Comparison of ENCODE assay signal across 22 cellular contexts in the genomic region with DNA sequence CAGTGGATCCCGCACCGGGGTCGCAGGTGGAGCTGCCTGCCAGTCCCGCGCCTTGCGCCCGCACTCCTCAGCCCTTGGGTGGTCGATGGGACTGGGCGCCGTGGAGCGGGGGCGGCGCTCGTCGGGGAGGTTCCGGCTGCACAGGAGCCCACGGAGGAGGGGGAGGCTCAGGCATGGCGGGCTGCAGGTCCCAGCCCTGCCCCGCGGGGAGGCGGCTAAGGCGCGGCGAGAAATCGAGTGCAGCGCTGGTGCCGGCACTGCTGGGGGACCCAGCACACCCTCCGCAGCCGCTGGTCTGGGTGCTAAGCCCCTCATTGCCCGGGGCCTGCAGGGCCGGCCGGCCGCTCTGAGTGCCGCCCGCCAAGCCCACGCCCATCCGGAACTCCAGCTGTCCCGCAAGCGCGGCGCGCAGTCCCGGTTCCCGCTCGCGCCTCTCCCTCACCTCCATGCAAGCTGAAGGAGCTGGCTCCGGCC.
"Had no signal": no experiment of that assay in that cellular context is flagged by ENCODE, and none has a peak within 500 bp of the region (broad histone marks: within the 10 kb centered on the region; RNA-seq: fewer than 3 reads in every experiment).

No MANE protein-coding gene starts in this region.

- H3K4me3 Mint-ChIP-seq: immature natural killer cell; naive thymus-derived CD4-positive, alpha-beta T cell; nephron progenitor cell; stimulated activated naive B cell treated with anti-CD40 and anti-IgM and Interleukin-4, amounts not matched to agents 10 μg/mL and 1 μg/mL and 100 μg/mL, for 72 hours; stimulated activated naive CD8-positive, alpha-beta T cell treated with anti-CD3 and anti-CD28 coated beads, Interleukin-15, Interleukin-2, amounts not matched to agents 100 ng/mL and 50 ng/mL, for 24 hours had no signal

- H3K27ac ChIP-seq: dorsolateral prefrontal cortex, psoas muscle, sigmoid colon, transverse colon, upper lobe of right lung, uterus had no signal

- H3K9me3 ChIP-seq: psoas muscle, sigmoid colon, transverse colon, uterus had no signal

- ATAC-seq: left ventricle myocardium superior; naive thymus-derived CD4-positive, alpha-beta T cell; psoas muscle; right cardiac atrium; stimulated activated naive B cell treated with anti-CD40 and anti-IgM and Interleukin-4, amounts not matched to agents 10 μg/mL and 1 μg/mL and 100 μg/mL, for 72 hours; upper lobe of right lung had no signal

- H3K4me3 ChIP-seq: dorsolateral prefrontal cortex, psoas muscle, sigmoid colon, transverse colon, upper lobe of right lung, uterus had no signal

- H3K36me3 Mint-ChIP-seq: immature natural killer cell; naive thymus-derived CD4-positive, alpha-beta T cell had no signal

- H3K36me3 ChIP-seq: sigmoid colon, transverse colon, upper lobe of right lung, uterus had no signal

- H3K27ac Mint-ChIP-seq: immature natural killer cell; naive thymus-derived CD4-positive, alpha-beta T cell; stimulated activated naive B cell treated with anti-CD40 and anti-IgM and Interleukin-4, amounts not matched to agents 10 μg/mL and 1 μg/mL and 100 μg/mL, for 72 hours; stimulated activated naive CD8-positive, alpha-beta T cell treated with anti-CD3 and anti-CD28 coated beads, Interleukin-15, Interleukin-2, amounts not matched to agents 100 ng/mL and 50 ng/mL, for 24 hours had no signal

- H3K27me3 Mint-ChIP-seq: naive thymus-derived CD4-positive, alpha-beta T cell; stimulated activated naive B cell treated with anti-CD40 and anti-IgM and Interleukin-4, amounts not matched to agents 10 μg/mL and 1 μg/mL and 100 μg/mL, for 72 hours; stimulated activated naive CD8-positive, alpha-beta T cell treated with anti-CD3 and anti-CD28 coated beads, Interleukin-15, Interleukin-2, amounts not matched to agents 100 ng/mL and 50 ng/mL, for 24 hours had no signal

- DNase-seq: effector CD4-positive, alpha-beta T cell; hypothalamus; immature natural killer cell; islet precursor cell; left ventricle myocardium superior; mesendoderm; midbrain; naive thymus-derived CD4-positive, alpha-beta T cell; nephron progenitor cell; nucleus accumbens; psoas muscle; sigmoid colon; stimulated activated CD4-positive, alpha-beta T cell treated with anti-CD3 and anti-CD28 coated beads, Interleukin-4, amount 100 ng/mL, for 4 hours; stimulated activated naive B cell treated with anti-CD40 and anti-IgM and Interleukin-4, amounts not matched to agents 10 μg/mL and 1 μg/mL and 100 μg/mL, for 72 hours; transverse colon; upper lobe of right lung; uterus had no signal

- H3K4me1 Mint-ChIP-seq: naive thymus-derived CD4-positive, alpha-beta T cell; stimulated activated naive B cell treated with anti-CD40 and anti-IgM and Interleukin-4, amounts not matched to agents 10 μg/mL and 1 μg/mL and 100 μg/mL, for 72 hours had no signal

- H3K4me1 ChIP-seq: psoas muscle, sigmoid colon, transverse colon, upper lobe of right lung, uterus had no signal

- H3K27me3 ChIP-seq: dorsolateral prefrontal cortex, sigmoid colon, transverse colon, upper lobe of right lung, uterus had no signal

- FAIRE-seq: colon, frontal cortex had no signal
